In genomic region chr14:103101964-103102688, GRCh38 we compare ENCODE assay signal across 16 cellular contexts. TPM values are rescaled to one million over a fixed set of nuclear protein-coding genes. Genes with fewer than 3 reads are reported as not detected.
"Had no signal": no experiment of that assay in that cellular context is flagged by ENCODE, and none has a peak within 500 bp of the region (broad histone marks: within the 10 kb centered on the region; RNA-seq: fewer than 3 reads in every experiment).

No MANE protein-coding gene starts in this region.

- H3K27ac ChIP-seq: prostate gland, skin epidermis had no signal

- H3K9me3 ChIP-seq: prostate gland, transverse colon had no signal

- FAIRE-seq: TTC549 had no signal

- DNase-seq: activated CD4-positive, alpha-beta T cell treated with anti-CD3 and anti-CD28 coated beads, Interleukin-2, amount 10 ng/mL, durations not matched to agents 7 days and 5 days; activated CD4-positive, CD25-positive, alpha-beta regulatory T cell; activated CD8-positive, alpha-beta memory T cell treated with anti-CD3 and anti-CD28 coated beads for 24 hours; activated naive CD4-positive, alpha-beta T cell treated with anti-CD3 and anti-CD28 coated beads for 36 hours; activated T-cell treated with anti-CD3 and anti-CD28 coated beads for 4 hours; effector memory CD8-positive, alpha-beta T cell; hippocampal formation; mesendoderm; T-helper 17 cell; transverse colon had no signal

- ATAC-seq: activated T-helper 17 cell treated with anti-CD3 and anti-CD28 coated beads, Interleukin-2, amount 50 U/mL, for 72 hours; effector memory CD8-positive, alpha-beta T cell; stimulated activated effector memory CD8-positive, alpha-beta T cell treated with anti-CD3 and anti-CD28 coated beads, Interleukin-12 subunit alpha, Interleukin-12 subunit beta, amount 100 ng/mL, for 72 hours; T-helper 17 cell had no signal

- H3K4me3 ChIP-seq: prostate gland, skin epidermis, transverse colon had no signal

- H3K36me3 ChIP-seq: prostate gland, transverse colon had no signal

RNA-seq across cellular contexts. Expression of gene EXOC3L4, which starts 7.6 kb away (rescaled TPM):
- total RNA-seq: activated CD4-positive, alpha-beta T cell treated with anti-CD3 and anti-CD28 coated beads, Interleukin-2, amount 10 ng/mL, durations not matched to agents 7 days and 5 days; activated naive CD4-positive, alpha-beta T cell treated with anti-CD3 and anti-CD28 coated beads for 36 hours; activated T-helper 17 cell treated with anti-CD3 and anti-CD28 coated beads, Interleukin-2, amount 50 U/mL, for 72 hours; T-helper 17 cell had no signal

RNA-seq across cellular contexts. Expression of gene LBHD2, which starts 18.1 kb away (rescaled TPM):
- total RNA-seq: activated CD4-positive, alpha-beta T cell treated with anti-CD3 and anti-CD28 coated beads, Interleukin-2, amount 10 ng/mL, durations not matched to agents 7 days and 5 days; activated naive CD4-positive, alpha-beta T cell treated with anti-CD3 and anti-CD28 coated beads for 36 hours; activated T-helper 17 cell treated with anti-CD3 and anti-CD28 coated beads, Interleukin-2, amount 50 U/mL, for 72 hours; epithelial cell of proximal tubule; T-helper 17 cell; transverse colon had no signal
